ENCODE assay signal across 17 cellular contexts in the genomic region with DNA sequence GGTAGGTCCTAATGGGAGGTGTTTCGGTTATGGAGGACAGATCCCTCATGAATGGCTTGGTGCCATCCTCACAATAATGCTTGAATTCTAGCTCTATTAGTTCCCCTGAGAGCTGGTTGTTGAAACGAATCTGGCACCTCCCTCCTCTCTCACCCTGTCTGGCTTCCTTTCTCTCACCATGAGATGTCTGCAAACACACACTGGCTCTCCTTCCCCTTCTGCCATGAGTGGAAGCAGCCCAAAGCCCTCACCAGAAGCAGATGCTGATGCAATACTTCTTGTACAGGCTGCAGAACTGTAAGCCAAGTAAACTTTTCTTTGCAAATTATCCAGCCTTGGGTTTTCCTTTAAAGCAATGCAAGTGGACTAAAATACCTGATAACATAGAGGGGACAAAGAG.
DNase-seq lines count a peak whose midpoint lies in the region; ATAC-seq, FAIRE-seq and TF ChIP-seq lines count a peak whose summit lies in the region.
"Had no signal": no experiment of that assay in that cellular context is flagged by ENCODE, and none has a peak within 500 bp of the region (broad histone marks: within the 10 kb centered on the region; RNA-seq: fewer than 3 reads in every experiment).

No MANE protein-coding gene starts in this region.

- H3K27ac ChIP-seq in GM23338 (ENCODE audit: low read depth), result no peak overlapping the region
- H3K27ac ChIP-seq: HL-60, SJSA1 had no signal

- no peak overlapping the region for H3K4me2 ChIP-seq in GM23338

- peaks cover 4% of the 10 kb centered on the region for H3K27me3 Mint-ChIP-seq in GM23338 (ENCODE audit: insufficient read depth, low read depth, poor library complexity)
- H3K27me3 Mint-ChIP-seq: CD4-positive, CD25-positive, alpha-beta regulatory T cell had no signal

- no peaks in the 10 kb centered on the region for H3K9me2 ChIP-seq in GM23338 (ENCODE audit: insufficient read depth)

- no peak overlapping the region for H3K4me3 Mint-ChIP-seq in GM23338
- H3K4me3 Mint-ChIP-seq: CD4-positive, CD25-positive, alpha-beta regulatory T cell had no signal

- no peaks in the 10 kb centered on the region for H3K4me1 ChIP-seq in GM23338 (ENCODE audit: insufficient read depth)
- H3K4me1 ChIP-seq: SJSA1 had no signal

- no peaks in the 10 kb centered on the region for H3K79me2 ChIP-seq in GM23338 (replicated peaks; ENCODE audit: insufficient read depth)

- H3F3A ChIP-seq in GM23338 (replicated peaks; ENCODE audit: low read depth), result no peaks in the 10 kb centered on the region

- DNase-seq in AG10803 (ENCODE audit: low read depth) (peak; percentile 11), GM23338 (ENCODE audit: low spot score) (no peak), RPMI8226 (peak; percentile 29), fibroblast of villous mesenchyme (ENCODE audit: low read depth) (peak; percentile 9), COR-L47 (lab: John Stamatoyannopoulos, UW) (no peak), D721Med (ENCODE audit: insufficient read length, low spot score) (no peak)
- DNase-seq in activated CD4-positive, alpha-beta T cell treated with anti-CD3 and anti-CD28 coated beads, Interleukin-2, amount 50 U/mL, for 48 hours, result no peak
- DNase-seq: Calu3; CD4-positive, CD25-positive, alpha-beta regulatory T cell; DMS79; KBM-7; MG63; NCI-H2029 treated with DMSO at 0.1 percent for 48 hours; NCI-H524 had no signal

- no peaks in the 10 kb centered on the region for H3K27me3 ChIP-seq in GM23338 (ENCODE audit: insufficient read depth)
- H3K27me3 ChIP-seq: MG63, SJSA1 had no signal

- no peak for FAIRE-seq in D721Med (lab: Jason Lieb, UNC)
- FAIRE-seq: GM12892 had no signal

- H3K4me1 Mint-ChIP-seq in GM23338, result no peaks in the 10 kb centered on the region

- peaks cover 7% of the 10 kb centered on the region; the same call in 1 of the 3 replicates for H3K36me3 Mint-ChIP-seq in GM23338 (ENCODE audit: low read depth)
- H3K36me3 Mint-ChIP-seq: CD4-positive, CD25-positive, alpha-beta regulatory T cell had no signal

- 0 out of 3 replicates have a peak, but pooled peaks cover 3% of the 10 kb centered on the region for H3K9me3 Mint-ChIP-seq in GM23338

- no peak overlapping the region for H3K27ac Mint-ChIP-seq in GM23338
- H3K27ac Mint-ChIP-seq: CD4-positive, CD25-positive, alpha-beta regulatory T cell had no signal

- H3K36me3 ChIP-seq in GM23338 (ENCODE audit: insufficient read depth), result no peaks in the 10 kb centered on the region
- H3K36me3 ChIP-seq: MG63, SJSA1 had no signal

- H2AFZ ChIP-seq in GM23338, result peak overlapping the region; percentile 61; the same call in 1 of the 2 replicates

- H4K20me1 ChIP-seq in GM23338 (replicated peaks; ENCODE audit: insufficient read depth), result no peaks in the 10 kb centered on the region

- no peak overlapping the region for H3K4me3 ChIP-seq in AG10803 (ENCODE audit: low read length)
- H3K4me3 ChIP-seq in GM23338, result no peak overlapping the region
- no peak overlapping the region for H3K4me3 ChIP-seq in fibroblast of villous mesenchyme (ENCODE audit: low read depth, low read length)
- H3K4me3 ChIP-seq: MG63, SJSA1 had no signal

- no peak for ATAC-seq in GM23338

- TF ChIP-seq CTCF in AG10803 (conservative IDR thresholded peaks at IDR 0.05; ENCODE audit: low read length) (no peak), GM23338 (conservative IDR thresholded peaks at IDR 0.05; ENCODE audit: low read depth in 2 of 2) (no peak), fibroblast of villous mesenchyme (IDR thresholded peaks at IDR 0.05; ENCODE audit: insufficient read depth, low read depth, low read length) (no peak), D721Med (IDR thresholded peaks at IDR 0.05; ENCODE audit: insufficient read depth, missing control alignments) (no peak)

TF ChIP-seq in GM23338, 12 proteins besides CTCF, POLR2A, EP300 and RAD21 (continues in another document):
- TF ChIP-seq JUNB (IDR thresholded peaks at IDR 0.05; ENCODE audit: unreplicated experiment) (no peak), POLR2AphosphoS5 (IDR thresholded peaks at IDR 0.05; ENCODE audit: low read depth) (no peak), STAT1 (IDR thresholded peaks at IDR 0.05; ENCODE audit: unreplicated experiment) (no peak), ZNF331 (CRISPR knock-in tag; IDR thresholded peaks at IDR 0.05; ENCODE audit: low read depth) (no peak), NANOG (IDR thresholded peaks at IDR 0.05; ENCODE audit: borderline replicate concordance) (no peak), EZH2phosphoT487 (IDR thresholded peaks at IDR 0.05; ENCODE audit: unreplicated experiment) (no peak), CREB1 (CRISPR knock-in tag; IDR thresholded peaks at IDR 0.05; ENCODE audit: low read depth) (no peak), ZNF114 (CRISPR knock-in tag; IDR thresholded peaks at IDR 0.05) (no peak)
- TF ChIP-seq, protein P1, sequence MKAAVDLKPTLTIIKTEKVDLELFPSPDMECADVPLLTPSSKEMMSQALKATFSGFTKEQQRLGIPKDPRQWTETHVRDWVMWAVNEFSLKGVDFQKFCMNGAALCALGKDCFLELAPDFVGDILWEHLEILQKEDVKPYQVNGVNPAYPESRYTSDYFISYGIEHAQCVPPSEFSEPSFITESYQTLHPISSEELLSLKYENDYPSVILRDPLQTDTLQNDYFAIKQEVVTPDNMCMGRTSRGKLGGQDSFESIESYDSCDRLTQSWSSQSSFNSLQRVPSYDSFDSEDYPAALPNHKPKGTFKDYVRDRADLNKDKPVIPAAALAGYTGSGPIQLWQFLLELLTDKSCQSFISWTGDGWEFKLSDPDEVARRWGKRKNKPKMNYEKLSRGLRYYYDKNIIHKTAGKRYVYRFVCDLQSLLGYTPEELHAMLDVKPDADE (IDR thresholded peaks at IDR 0.05), result no peak
- TF ChIP-seq, protein P2, sequence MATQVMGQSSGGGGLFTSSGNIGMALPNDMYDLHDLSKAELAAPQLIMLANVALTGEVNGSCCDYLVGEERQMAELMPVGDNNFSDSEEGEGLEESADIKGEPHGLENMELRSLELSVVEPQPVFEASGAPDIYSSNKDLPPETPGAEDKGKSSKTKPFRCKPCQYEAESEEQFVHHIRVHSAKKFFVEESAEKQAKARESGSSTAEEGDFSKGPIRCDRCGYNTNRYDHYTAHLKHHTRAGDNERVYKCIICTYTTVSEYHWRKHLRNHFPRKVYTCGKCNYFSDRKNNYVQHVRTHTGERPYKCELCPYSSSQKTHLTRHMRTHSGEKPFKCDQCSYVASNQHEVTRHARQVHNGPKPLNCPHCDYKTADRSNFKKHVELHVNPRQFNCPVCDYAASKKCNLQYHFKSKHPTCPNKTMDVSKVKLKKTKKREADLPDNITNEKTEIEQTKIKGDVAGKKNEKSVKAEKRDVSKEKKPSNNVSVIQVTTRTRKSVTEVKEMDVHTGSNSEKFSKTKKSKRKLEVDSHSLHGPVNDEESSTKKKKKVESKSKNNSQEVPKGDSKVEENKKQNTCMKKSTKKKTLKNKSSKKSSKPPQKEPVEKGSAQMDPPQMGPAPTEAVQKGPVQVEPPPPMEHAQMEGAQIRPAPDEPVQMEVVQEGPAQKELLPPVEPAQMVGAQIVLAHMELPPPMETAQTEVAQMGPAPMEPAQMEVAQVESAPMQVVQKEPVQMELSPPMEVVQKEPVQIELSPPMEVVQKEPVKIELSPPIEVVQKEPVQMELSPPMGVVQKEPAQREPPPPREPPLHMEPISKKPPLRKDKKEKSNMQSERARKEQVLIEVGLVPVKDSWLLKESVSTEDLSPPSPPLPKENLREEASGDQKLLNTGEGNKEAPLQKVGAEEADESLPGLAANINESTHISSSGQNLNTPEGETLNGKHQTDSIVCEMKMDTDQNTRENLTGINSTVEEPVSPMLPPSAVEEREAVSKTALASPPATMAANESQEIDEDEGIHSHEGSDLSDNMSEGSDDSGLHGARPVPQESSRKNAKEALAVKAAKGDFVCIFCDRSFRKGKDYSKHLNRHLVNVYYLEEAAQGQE (IDR thresholded peaks at IDR 0.05; ENCODE audit: unreplicated experiment), result no peak

Comparison
In these comparisons a context has a peak if more than half of its experiments do, and no peak if none do; other contexts are left out.
1. DNase-seq: peak in AG10803 (single experiment), RPMI8226 (single experiment) and fibroblast of villous mesenchyme (single experiment); none in GM23338 (single experiment), COR-L47 (single experiment), activated CD4-positive, alpha-beta T cell treated with anti-CD3 and anti-CD28 coated beads, Interleukin-2, amount 50 U/mL, for 48 hours (0 of 2) and D721Med (single experiment).